Comparison of ENCODE assay signal across 22 cellular contexts in the genomic region with DNA sequence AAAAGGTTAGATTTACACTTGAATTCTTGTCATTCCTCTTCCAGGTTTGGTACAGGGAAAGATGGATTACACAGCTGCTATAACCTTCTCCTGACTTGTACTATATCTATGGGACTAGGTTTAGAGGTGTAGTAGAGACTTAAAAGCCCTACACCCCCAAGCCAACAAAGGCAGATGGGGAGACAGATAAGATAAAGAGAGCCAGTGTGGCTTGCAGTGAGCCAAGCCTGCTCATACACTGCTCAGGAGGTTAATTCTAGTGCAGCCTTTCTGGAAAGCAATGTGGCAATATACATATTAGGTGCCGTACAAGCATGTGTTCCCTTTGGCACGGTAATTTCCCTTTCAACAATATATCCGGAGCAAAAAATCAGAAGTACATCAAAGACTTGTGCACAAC. TPM values are rescaled to one million over a fixed set of nuclear protein-coding genes. Genes with fewer than 3 reads are reported as not detected.
DNase-seq lines count a peak whose midpoint lies in the region; ATAC-seq and TF ChIP-seq lines count a peak whose summit lies in the region.
"Had no signal": no experiment of that assay in that cellular context is flagged by ENCODE, and none has a peak within 500 bp of the region (broad histone marks: within the 10 kb centered on the region; RNA-seq: fewer than 3 reads in every experiment).

No MANE protein-coding gene starts in this region.

- peak; percentile 43 for ATAC-seq in activated CD4-positive, alpha-beta T cell treated with anti-CD3 and anti-CD28 coated beads for 36 hours
- peak; percentile 51; the same call in 1 of the 2 replicates for ATAC-seq in Panc1
- ATAC-seq: Right ventricle myocardium inferior had no signal

- intact Hi-C loops in activated CD4-positive, alpha-beta T cell treated with anti-CD3 and anti-CD28 coated beads for 36 hours (cut with DNase I, micrococcal nuclease) = no loop called here
- intact Hi-C loops in Panc1 (cut with micrococcal nuclease; ENCODE audit: unreplicated experiment) = no loop called here

- H3K79me2 ChIP-seq in osteoblast (ENCODE audit: insufficient read depth, low read length) (peaks cover 93% of the 10 kb centered on the region), neural progenitor cell (ENCODE audit: low read depth) (peaks cover 100% of the 10 kb centered on the region)

- H3K27ac Mint-ChIP-seq in activated CD4-positive, alpha-beta T cell treated with anti-CD3 and anti-CD28 coated beads for 36 hours = no peak overlapping the region
- no peak overlapping the region for H3K27ac Mint-ChIP-seq in neural progenitor cell
- H3K27ac Mint-ChIP-seq: activated T-cell treated with anti-CD3 and anti-CD28 coated beads, Interleukin-2, amount 50 U/mL, for 24 hours; stimulated activated naive CD8-positive, alpha-beta T cell treated with anti-CD3 and anti-CD28 coated beads, Interleukin-15, Interleukin-2, amounts not matched to agents 100 ng/mL and 50 ng/mL, for 24 hours had no signal

- H3K27ac ChIP-seq in Panc1 (ENCODE audit: low read length) (no peak overlapping the region), caudate nucleus (ENCODE audit: low read depth, low read length) (peak overlapping the region; percentile 24), osteoblast (ENCODE audit: low read depth, low read length) (no peak overlapping the region), neural progenitor cell (no peak overlapping the region)
- H3K27ac ChIP-seq: 22Rv1, KMS-11 had no signal

- CTCF ChIA-PET in activated CD4-positive, alpha-beta T cell treated with anti-CD3 and anti-CD28 coated beads for 36 hours (lab: Charles Lee) = no interaction called here
- CTCF ChIA-PET in Panc1 (lab: Charles Lee) = no interaction called here

- POLR2A ChIA-PET in activated CD4-positive, alpha-beta T cell treated with anti-CD3 and anti-CD28 coated beads for 36 hours (lab: Charles Lee) = no interaction called here
- POLR2A ChIA-PET in Panc1 (lab: Charles Lee) = no interaction called here

- no TSS peak for BruUV-seq in Panc1 (replicated peaks; lab: Mats Ljungman, UMichigan)

- peaks cover 7% of the 10 kb centered on the region for H3K4me1 ChIP-seq in Panc1 (ENCODE audit: control insufficient read depth, insufficient read depth, low read length)
- peaks cover 8% of the 10 kb centered on the region for H3K4me1 ChIP-seq in osteoblast (ENCODE audit: insufficient read depth, low read length)
- H3K4me1 ChIP-seq in neural progenitor cell = peaks cover 28% of the 10 kb centered on the region

- H3K4me3 ChIP-seq in Panc1 (ENCODE audit: low read depth in 2 of 2, low read length in 2 of 2) (no peak overlapping the region), osteoblast (ENCODE audit: insufficient read depth, low read length) (no peak overlapping the region), neural progenitor cell (no peak overlapping the region)

- H3K9me3 ChIP-seq in Panc1 (ENCODE audit: control insufficient read depth, insufficient read depth, low read depth, low read length) (no peaks in the 10 kb centered on the region), osteoblast (ENCODE audit: low read depth, low read length) (no peaks in the 10 kb centered on the region), neural progenitor cell (ENCODE audit: low read depth) (no peaks in the 10 kb centered on the region)

- H3K4me2 ChIP-seq in osteoblast (ENCODE audit: insufficient read depth, low read length) = no peak overlapping the region
- H3K4me2 ChIP-seq in neural progenitor cell = no peak overlapping the region
- H3K4me2 ChIP-seq: KMS-11 had no signal

- H3K27me3 Mint-ChIP-seq in activated CD4-positive, alpha-beta T cell treated with anti-CD3 and anti-CD28 coated beads for 36 hours = no peaks in the 10 kb centered on the region
- H3K27me3 Mint-ChIP-seq in neural progenitor cell (ENCODE audit: insufficient read depth, low read depth) = peaks cover 3% of the 10 kb centered on the region
- H3K27me3 Mint-ChIP-seq: activated T-cell treated with anti-CD3 and anti-CD28 coated beads, Interleukin-2, amount 50 U/mL, for 24 hours; stimulated activated naive CD8-positive, alpha-beta T cell treated with anti-CD3 and anti-CD28 coated beads, Interleukin-15, Interleukin-2, amounts not matched to agents 100 ng/mL and 50 ng/mL, for 24 hours had no signal

- H3K4me3 Mint-ChIP-seq in activated CD4-positive, alpha-beta T cell treated with anti-CD3 and anti-CD28 coated beads for 36 hours = no peak overlapping the region
- H3K4me3 Mint-ChIP-seq in neural progenitor cell = no peak overlapping the region
- H3K4me3 Mint-ChIP-seq: activated T-cell treated with anti-CD3 and anti-CD28 coated beads, Interleukin-2, amount 50 U/mL, for 24 hours; stimulated activated naive CD8-positive, alpha-beta T cell treated with anti-CD3 and anti-CD28 coated beads, Interleukin-15, Interleukin-2, amounts not matched to agents 100 ng/mL and 50 ng/mL, for 24 hours had no signal

- TF ChIP-seq CTCF in Panc1 (IDR thresholded peaks at IDR 0.05) (no peak), osteoblast (IDR thresholded peaks at IDR 0.05; ENCODE audit: extremely low read depth, low read depth, low read length) (no peak), neural progenitor cell (IDR thresholded peaks at IDR 0.05) (no peak)

- H4K20me1 ChIP-seq in osteoblast (ENCODE audit: insufficient read depth, low read length) (peaks cover 71% of the 10 kb centered on the region), neural progenitor cell (ENCODE audit: low read depth) (peaks cover 42% of the 10 kb centered on the region)

- DNase-seq in activated CD4-positive, alpha-beta T cell treated with anti-CD3 and anti-CD28 coated beads for 36 hours = no peak
- no peak for DNase-seq in activated CD4-positive, alpha-beta T cell treated with anti-CD3 and anti-CD28 coated beads, Interleukin-2, amount 50 U/mL, for 4 hours
- DNase-seq in Panc1 (ENCODE audit: low read depth, low spot score) = no peak
- DNase-seq in caudate nucleus (lab: John Stamatoyannopoulos, UW) = no peak
- peak; percentile 43 for DNase-seq in osteoblast (ENCODE audit: insufficient read length, low spot score, missing footprints)
- DNase-seq in NCI-H187 treated with DMSO at 0.1 percent for 48 hours (lab: John Stamatoyannopoulos, UW) = no peak
- no peak for DNase-seq in activated T-cell treated with anti-CD3 and anti-CD28 coated beads for 4 hours
- no peak for DNase-seq in neural progenitor cell (ENCODE audit: low spot score)
- DNase-seq: activated T-cell treated with anti-CD3 and anti-CD28 coated beads, Interleukin-2, amount 50 U/mL, for 24 hours; foreskin fibroblast; immature natural killer cell; MV-4-11; NCI-H1694 treated with DMSO at 0.1 percent for 48 hours; NCI-H774; occipital lobe; retina; stimulated activated CD4-positive, alpha-beta T cell treated with anti-CD3 and anti-CD28 coated beads, Interleukin-4, amount 100 ng/mL, for 1 hour; SW 1271 had no signal

- H3K9me3 Mint-ChIP-seq in activated CD4-positive, alpha-beta T cell treated with anti-CD3 and anti-CD28 coated beads for 36 hours (ENCODE audit: low read depth) = peaks cover 6% of the 10 kb centered on the region
- no peaks in the 10 kb centered on the region for H3K9me3 Mint-ChIP-seq in neural progenitor cell
- H3K9me3 Mint-ChIP-seq: immature natural killer cell had no signal

- H3K36me3 ChIP-seq in Panc1 (ENCODE audit: control insufficient read depth, insufficient read depth, low read length) (no peaks in the 10 kb centered on the region), osteoblast (ENCODE audit: insufficient read depth, low read length) (no peaks in the 10 kb centered on the region), neural progenitor cell (no peaks in the 10 kb centered on the region)

- no peaks in the 10 kb centered on the region for H3K27me3 ChIP-seq in Panc1 (ENCODE audit: control insufficient read depth, insufficient read depth, low read length)
- no peaks in the 10 kb centered on the region for H3K27me3 ChIP-seq in osteoblast (ENCODE audit: insufficient read depth, low read length)
- no peaks in the 10 kb centered on the region for H3K27me3 ChIP-seq in neural progenitor cell

- peaks cover 18% of the 10 kb centered on the region for H3F3A ChIP-seq in neural progenitor cell (ENCODE audit: low read depth)

- in situ Hi-C loops in Panc1 (cut with HindIII; ENCODE audit: low pct_unique_long_range_greater_than_20kb, low sequenced_read_pairs) = no loop called here

- H3K4me1 Mint-ChIP-seq in activated CD4-positive, alpha-beta T cell treated with anti-CD3 and anti-CD28 coated beads for 36 hours = peaks cover 63% of the 10 kb centered on the region
- H3K4me1 Mint-ChIP-seq in neural progenitor cell = peaks cover 8% of the 10 kb centered on the region

- peaks cover 24% of the 10 kb centered on the region for H3K36me3 Mint-ChIP-seq in activated CD4-positive, alpha-beta T cell treated with anti-CD3 and anti-CD28 coated beads for 36 hours (ENCODE audit: low read depth)
- peaks cover 20% of the 10 kb centered on the region for H3K36me3 Mint-ChIP-seq in neural progenitor cell

- H2AFZ ChIP-seq in osteoblast (ENCODE audit: low read length) (no peak overlapping the region), neural progenitor cell (replicated peaks) (no peak overlapping the region)

- no peak overlapping the region for H3K9ac ChIP-seq in neural progenitor cell
- H3K9ac ChIP-seq: KMS-11 had no signal

RNA-seq across cellular contexts. Expression of gene SIK3, which starts 10.8 kb away (rescaled TPM):
- 10 to 100 TPM; 23.6 to 25.3 TPM for total RNA-seq in activated CD4-positive, alpha-beta T cell treated with anti-CD3 and anti-CD28 coated beads for 36 hours
- total RNA-seq in Panc1 (2021; ENCODE audit: unreplicated experiment) (39.7 TPM), osteoblast (24.8 and 25.7 TPM in 2 replicates), neural progenitor cell (ENCODE audit: low replicate concordance) (19.7 and 24.4 TPM in 2 replicates)
- 24.4 TPM for polyA plus RNA-seq in Panc1 (2012; ENCODE audit: insufficient read length)

RNA-seq across cellular contexts. Expression of gene PAFAH1B2, which starts 56.6 kb away (rescaled TPM):
- 10 to 100 TPM; 44.8 to 57.5 TPM for total RNA-seq in activated CD4-positive, alpha-beta T cell treated with anti-CD3 and anti-CD28 coated beads for 36 hours
- 179 TPM for total RNA-seq in Panc1 (2021; ENCODE audit: unreplicated experiment)
- 118 TPM for polyA plus RNA-seq in Panc1 (2012; ENCODE audit: insufficient read length)
- total RNA-seq in osteoblast = 141 and 151 TPM in 2 replicates
- 161 and 203 TPM in 2 replicates for total RNA-seq in neural progenitor cell (ENCODE audit: low replicate concordance)
